ENCODE assay signal across 8 cellular contexts in the genomic region with DNA sequence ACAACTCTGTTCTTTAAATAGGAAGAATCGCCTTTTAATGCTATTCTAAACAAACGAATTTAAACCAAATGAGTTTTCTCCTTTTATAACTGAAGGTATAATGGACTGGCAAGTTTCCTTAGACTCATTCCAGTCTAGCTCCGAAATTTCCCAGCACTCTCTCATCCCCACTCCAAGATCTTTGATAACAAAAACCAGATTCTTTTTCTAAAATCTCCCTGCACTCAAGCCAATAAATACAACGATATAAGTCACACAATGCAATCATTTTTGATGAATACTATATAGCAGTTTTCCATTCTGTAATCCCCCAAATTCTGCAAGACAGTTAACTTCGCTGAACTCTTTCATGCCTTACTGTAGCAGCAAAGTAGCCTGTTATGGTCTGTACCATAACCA. TPM values are rescaled to one million over a fixed set of nuclear protein-coding genes. Genes with fewer than 3 reads are reported as not detected.
A peak's percentile ranks its signal among the peaks of the same experiment; 100 is the strongest.
DNase-seq lines count a peak whose midpoint lies in the region; ATAC-seq and TF ChIP-seq lines count a peak whose summit lies in the region.

No MANE protein-coding gene starts in this region.

- peak overlapping the region; percentile 100 for H3K4me2 ChIP-seq in SU-DHL-6 (ENCODE audit: low read depth, low read length, poor library complexity, severe bottlenecking)

- no peaks in the 10 kb centered on the region for H3K9me2 ChIP-seq in SU-DHL-6 (replicated peaks; ENCODE audit: insufficient read depth, low read length)

- H3K36me3 ChIP-seq in SU-DHL-6 (ENCODE audit: low read length) (peaks cover 15% of the 10 kb centered on the region; the same call in 1 of the 2 replicates), gastrocnemius medialis (peaks cover 0 to 5% of the 10 kb centered on the region in 2 donors)

- peaks cover 40 to 44% of the 10 kb centered on the region in 2 donors for H3K4me1 ChIP-seq in gastrocnemius medialis

- ATAC-seq in gastrocnemius medialis: no peak

- H3K4me3 ChIP-seq in GM12865 (ENCODE audit: low read depth, low read length) (peak overlapping the region; percentile 91), SU-DHL-6 (ENCODE audit: insufficient read depth, low read length, poor library complexity, severe bottlenecking) (peak overlapping the region; percentile 97), foreskin fibroblast (ENCODE audit: low read depth in 1 of 2, low read length in 2 of 2) (peak overlapping the region; percentile 87 to 97), gastrocnemius medialis (peak overlapping the region; percentile 82 to 99 (median 98))

- H3K9me3 ChIP-seq in SU-DHL-6 (ENCODE audit: insufficient read depth, low read length): no peaks in the 10 kb centered on the region
- no peaks in the 10 kb centered on the region for H3K9me3 ChIP-seq in gastrocnemius medialis

- H3K27ac ChIP-seq in SU-DHL-6 (ENCODE audit: low read depth, low read length) (peak overlapping the region; percentile 44), gastrocnemius medialis (peak overlapping the region in 3 of 4 donors; percentile 93 to 100 (median 99))

- no peak overlapping the region for H2AFZ ChIP-seq in SU-DHL-6 (ENCODE audit: low read depth, low read length, severe bottlenecking)

- in situ Hi-C loops in gastrocnemius medialis (cut with MboI; ENCODE audit: low sequenced_read_pairs in 4 of 4): no loop called here
- in situ Hi-C loops in KBM-7 (cut with MboI; ENCODE audit: low pct_unique_long_range_greater_than_20kb, low sequenced_read_pairs): no loop called here

- TF ChIP-seq POLR2A in gastrocnemius medialis (IDR thresholded peaks at IDR 0.05): no peak

- peaks cover 68% of the 10 kb centered on the region for H3K79me2 ChIP-seq in SU-DHL-6 (ENCODE audit: insufficient read depth, low read length)

- no peak for TF ChIP-seq CTCF in GM12865 (IDR thresholded peaks at IDR 0.05; ENCODE audit: insufficient read depth, low read depth, low read length, missing control alignments)
- TF ChIP-seq CTCF in SU-DHL-6 (IDR thresholded peaks at IDR 0.05; ENCODE audit: insufficient read depth, low read length, poor library complexity, severe bottlenecking): no peak
- no peak for TF ChIP-seq CTCF in foreskin fibroblast (IDR thresholded peaks at IDR 0.05; ENCODE audit: low read depth, low read length)
- no peak for TF ChIP-seq CTCF in gastrocnemius medialis (IDR thresholded peaks at IDR 0.05 in 4 of 5, conservative IDR thresholded peaks at IDR 0.05 in 1 of 5)

- H3K27me3 ChIP-seq in SU-DHL-6 (ENCODE audit: low read length) (no peaks in the 10 kb centered on the region), gastrocnemius medialis (no peaks in the 10 kb centered on the region)

- H3K9ac ChIP-seq in SU-DHL-6 (ENCODE audit: low read length): peak overlapping the region; percentile 93

- H4K20me1 ChIP-seq in SU-DHL-6 (ENCODE audit: low read depth, low read length): peaks cover 32% of the 10 kb centered on the region

- intact Hi-C loops in gastrocnemius medialis (cut with DNase I; ENCODE audit: low total_unique reads): loop anchor here (5.0 to 10.0 kb wide), 4 partner anchors 301 to 1282 kb away; a partner anchor contains a TSS

- peaks cover 25% of the 10 kb centered on the region for H3F3A ChIP-seq in SU-DHL-6 (ENCODE audit: insufficient read depth)

- DNase-seq in GM12865 (ENCODE audit: low read depth): no peak
- DNase-seq in foreskin fibroblast: no peak
- DNase-seq in gastrocnemius medialis: no peak
- no peak for DNase-seq in GM19240 (ENCODE audit: insufficient read length, low spot score)
- DNase-seq in medulla oblongata (ENCODE audit: extremely low spot score): no peak
- DNase-seq in KG1 (lab: John Stamatoyannopoulos, UW): no peak
- no peak for DNase-seq in KBM-7

RNA-seq across cellular contexts. Expression of a gene that starts 1.9 kb away (rescaled TPM):
- 10 to 100 TPM; 25.8 to 85.5 (median 48.3) TPM for total RNA-seq in gastrocnemius medialis

RNA-seq across cellular contexts. Expression of a gene that starts 27.2 kb away (rescaled TPM):
- 1 to 10 TPM in 1 of 4 donors, under 1 TPM in 2, not detected in 1; 0.33 to 2.4 (median 0.39) TPM for total RNA-seq in gastrocnemius medialis

RNA-seq across cellular contexts. Expression of a gene that starts 33.1 kb away (rescaled TPM):
- 10 to 100 TPM; 12.9 to 37.0 (median 16.0) TPM for total RNA-seq in gastrocnemius medialis

RNA-seq across cellular contexts. Expression of a gene that starts 40.5 kb away (rescaled TPM):
- not detected for total RNA-seq in gastrocnemius medialis
